13 cellular contexts compared by ENCODE assay signal in genomic region chr1:226665505-226666163, GRCh38.
DNase-seq lines count a peak whose midpoint lies in the region; ATAC-seq, FAIRE-seq and TF ChIP-seq lines count a peak whose summit lies in the region.
"Had no signal": no experiment of that assay in that cellular context is flagged by ENCODE, and none has a peak within 500 bp of the region (broad histone marks: within the 10 kb centered on the region; RNA-seq: fewer than 3 reads in every experiment).

No MANE protein-coding gene starts in this region.

- H3K9me3 Mint-ChIP-seq in T-cell: no peaks in the 10 kb centered on the region

- peak overlapping the region; percentile 86 for H3K27ac ChIP-seq in endothelial cell of umbilical vein (ENCODE audit: insufficient read depth, low read depth, low read length)
- peak overlapping the region; percentile 62 to 74 for H3K27ac ChIP-seq in prostate gland

- H3K27me3 ChIP-seq in endothelial cell of umbilical vein (ENCODE audit: control insufficient read depth in 2 of 2, insufficient read depth in 2 of 2, low read length in 2 of 2) (no peaks in the 10 kb centered on the region), prostate gland (replicated peaks; ENCODE audit: insufficient read depth) (no peaks in the 10 kb centered on the region)

- peaks cover 26% of the 10 kb centered on the region for H3K36me3 Mint-ChIP-seq in T-cell

- peaks cover 46% of the 10 kb centered on the region for H3K4me1 ChIP-seq in endothelial cell of umbilical vein (ENCODE audit: control insufficient read depth, extremely low read depth, insufficient read depth, low read length)
- peaks cover 32% of the 10 kb centered on the region for H3K4me1 ChIP-seq in prostate gland (replicated peaks)

- CTCF ChIA-PET in T-cell (lab: Charles Lee) (no interaction called here), endothelial cell of umbilical vein (lab: Charles Lee) (interaction anchor here (0.9 to 1.0 kb wide), 2 partner anchors 12 to 149 kb away, joined by 3 read pairs; no protein-coding TSS in a partner anchor)

- no peaks in the 10 kb centered on the region for H3K79me2 ChIP-seq in endothelial cell of umbilical vein (ENCODE audit: control insufficient read depth, insufficient read depth, low read length)

- peaks cover 6 to 93% (median 10%) of the 10 kb centered on the region in 3 donors for H3K4me1 Mint-ChIP-seq in T-cell

- peak overlapping the region; percentile 69 to 85 for H3K27ac Mint-ChIP-seq in T-cell

- no peaks in the 10 kb centered on the region for H3K9me1 ChIP-seq in endothelial cell of umbilical vein (replicated peaks; ENCODE audit: control insufficient read depth, extremely low read depth, insufficient read depth, low read length)

- no peaks in the 10 kb centered on the region for H4K20me1 ChIP-seq in endothelial cell of umbilical vein (replicated peaks; ENCODE audit: control insufficient read depth, extremely low read depth, insufficient read depth, low read length)

- no peak overlapping the region for H3K4me3 ChIP-seq in GM12865 (ENCODE audit: low read depth, low read length)
- H3K4me3 ChIP-seq in endothelial cell of umbilical vein (replicated peaks in 1 of 3; ENCODE audit: insufficient read depth in 1 of 3, low read depth in 1 of 3, low read length in 3 of 3): no peak overlapping the region
- no peak overlapping the region for H3K4me3 ChIP-seq in prostate gland

- H3K9me3 ChIP-seq in endothelial cell of umbilical vein (replicated peaks; ENCODE audit: control insufficient read depth, insufficient read depth, low read length) (no peaks in the 10 kb centered on the region), prostate gland (no peaks in the 10 kb centered on the region)

- 93% methylated on average over 17 of the region's 17 CpGs for WGBS in prostate gland

- intact Hi-C loops in endothelial cell of umbilical vein (cut with micrococcal nuclease) (no loop called here), prostate gland (cut with DNase I) (no loop called here)

- no peak overlapping the region for H2AFZ ChIP-seq in endothelial cell of umbilical vein (ENCODE audit: low read depth, low read length)

- FAIRE-seq in endothelial cell of umbilical vein (lab: Jason Lieb, UNC): no peak

- H3K4me2 ChIP-seq in endothelial cell of umbilical vein (ENCODE audit: insufficient read depth, low read length): no peak overlapping the region

- POLR2A ChIA-PET in T-cell (lab: Charles Lee) (interaction anchor here (0.6 to 0.9 kb wide), 2 partner anchors 16 to 267 kb away, joined by 3 read pairs; no protein-coding TSS in a partner anchor), endothelial cell of umbilical vein (lab: Charles Lee) (no interaction called here)

- ATAC-seq in T-cell (replicated peaks in 1 of 4) (no peak), HG03469 (IDR thresholded peaks at IDR 0.05; ENCODE audit: unreplicated experiment) (no peak)

- TF ChIP-seq POLR2A in endothelial cell of umbilical vein (IDR thresholded peaks at IDR 0.05; ENCODE audit: low read depth, low read length) (no peak), prostate gland (IDR thresholded peaks at IDR 0.05) (no peak)

- H3K4me3 Mint-ChIP-seq in T-cell: peak overlapping the region in 1 of 3 donors; percentile 29

- dilution Hi-C loops in endothelial cell of umbilical vein (cut with MboI; ENCODE audit: extremely low pct_ligation_motif_present, low sequenced_read_pairs): no loop called here

- H3K9ac ChIP-seq in endothelial cell of umbilical vein (replicated peaks; ENCODE audit: extremely low read depth, insufficient read depth, low read length): peak overlapping the region; percentile 49

- BruUV-seq in endothelial cell of umbilical vein (replicated peaks; lab: Mats Ljungman, UMichigan): no TSS peak

- DNase-seq in GM12865 (ENCODE audit: low read depth) (peak; percentile 57), T-cell (no peak), endothelial cell of umbilical vein (ENCODE audit: low read depth, low spot score) (no peak), prostate gland (ENCODE audit: low spot score) (no peak), NCI-H1105 (lab: John Stamatoyannopoulos, UW) (no peak), HCEC 1CT (no peak), COR-L47 (lab: John Stamatoyannopoulos, UW) (no peak)
- DNase-seq: activated gamma-delta T cell; DMS 273 treated with DMSO at 0.1 percent for 48 hours; midbrain; NCI-H345; stimulated activated CD4-positive, alpha-beta T cell treated with anti-CD3 and anti-CD28 coated beads, Interleukin-12 subunit alpha, Interleukin-12 subunit beta, amount 100 ng/mL, for 4 hours had no signal

- no peak for TF ChIP-seq CTCF in GM12865 (IDR thresholded peaks at IDR 0.05; ENCODE audit: insufficient read depth, low read depth, low read length, missing control alignments)
- no peak for TF ChIP-seq CTCF in endothelial cell of umbilical vein (IDR thresholded peaks at IDR 0.05; ENCODE audit: extremely low read depth in 1 of 2, insufficient read depth in 1 of 2, low read depth in 1 of 2, low read length in 2 of 2)
- TF ChIP-seq CTCF in prostate gland (IDR thresholded peaks at IDR 0.05): no peak

- no peaks in the 10 kb centered on the region for H3K27me3 Mint-ChIP-seq in T-cell

- no peaks in the 10 kb centered on the region for H3K36me3 ChIP-seq in endothelial cell of umbilical vein (ENCODE audit: control insufficient read depth in 2 of 2, extremely low read depth in 1 of 2, insufficient read depth in 2 of 2, low read length in 2 of 2)
- H3K36me3 ChIP-seq in prostate gland: no peaks in the 10 kb centered on the region

TF ChIP-seq in endothelial cell of umbilical vein, 7 proteins besides CTCF, POLR2A, EP300 and RAD21:
- TF ChIP-seq GATA2 (IDR thresholded peaks at IDR 0.05; ENCODE audit: insufficient read depth, insufficient read length, low read depth, low read length) (no peak), MYC (IDR thresholded peaks at IDR 0.05; ENCODE audit: low read depth, low read length) (no peak), EZH2 (IDR thresholded peaks at IDR 0.05; ENCODE audit: borderline replicate concordance, low read depth, low read length, severe bottlenecking) (no peak), JUN (IDR thresholded peaks at IDR 0.05; ENCODE audit: borderline replicate concordance, insufficient read depth, insufficient read length, low read depth) (no peak), POLR2AphosphoS5 (IDR thresholded peaks at IDR 0.05; ENCODE audit: insufficient read depth, low read depth, low read length) (no peak), FOS (IDR thresholded peaks at IDR 0.05; ENCODE audit: borderline replicate concordance, insufficient read depth, low read length) (no peak)
- TF ChIP-seq, protein P1, sequence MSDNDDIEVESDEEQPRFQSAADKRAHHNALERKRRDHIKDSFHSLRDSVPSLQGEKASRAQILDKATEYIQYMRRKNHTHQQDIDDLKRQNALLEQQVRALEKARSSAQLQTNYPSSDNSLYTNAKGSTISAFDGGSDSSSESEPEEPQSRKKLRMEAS (IDR thresholded peaks at IDR 0.05; ENCODE audit: insufficient read depth, insufficient read length): no peak
